1 cellular context compared by ENCODE assay signal in genomic region chr1:208235983-208236761, GRCh38.
TF ChIP-seq lines count a peak whose summit lies in the region.

No MANE protein-coding gene starts in this region.

TF ChIP-seq in HepG2, 621 proteins besides CTCF, POLR2A, EP300 and RAD21 (continued from another document and continues in another):
- TF ChIP-seq ZNF609 (CRISPR knock-in tag; IDR thresholded peaks at IDR 0.05; ENCODE audit: borderline replicate concordance) (peak; percentile 93), POLR2AphosphoS5 (IDR thresholded peaks at IDR 0.05; ENCODE audit: low read depth, low read length) (no peak), ZFX (CRISPR knock-in tag; IDR thresholded peaks at IDR 0.05; ENCODE audit: low read depth) (peak; percentile 44), ZIK1 (CRISPR knock-in tag; IDR thresholded peaks at IDR 0.05; ENCODE audit: borderline replicate concordance, low read depth) (no peak), ZNF510 (CRISPR knock-in tag; IDR thresholded peaks at IDR 0.05; ENCODE audit: low read depth) (no peak), ZNF546 (CRISPR knock-in tag; conservative IDR thresholded peaks at IDR 0.05) (no peak), MEIS1 (CRISPR knock-in tag; IDR thresholded peaks at IDR 0.05; ENCODE audit: borderline replicate concordance) (no peak), ZNF460 (CRISPR knock-in tag; IDR thresholded peaks at IDR 0.05; ENCODE audit: borderline replicate concordance) (no peak), BRD4 (CRISPR knock-in tag; IDR thresholded peaks at IDR 0.05) (no peak), BRF2 (CRISPR knock-in tag; IDR thresholded peaks at IDR 0.05) (no peak), ZSCAN21 (CRISPR knock-in tag; IDR thresholded peaks at IDR 0.05; ENCODE audit: borderline replicate concordance) (no peak), KDM6A (CRISPR knock-in tag; IDR thresholded peaks at IDR 0.05; ENCODE audit: low read depth) (no peak), RFX5 (IDR thresholded peaks at IDR 0.05; ENCODE audit: low read depth, low read length) (no peak), ZNF784 (CRISPR knock-in tag; IDR thresholded peaks at IDR 0.05; ENCODE audit: borderline replicate concordance) (no peak), ESRRA (CRISPR knock-in tag; IDR thresholded peaks at IDR 0.05; ENCODE audit: low read depth) (no peak), YEATS4 (CRISPR knock-in tag; IDR thresholded peaks at IDR 0.05; ENCODE audit: borderline replicate concordance) (no peak), KAT7 (CRISPR knock-in tag; IDR thresholded peaks at IDR 0.05; ENCODE audit: borderline replicate concordance) (no peak), GFI1 (CRISPR knock-in tag; IDR thresholded peaks at IDR 0.05; ENCODE audit: borderline replicate concordance) (peak; percentile 60; the same call in 1 of the 2 replicates), NFYB (CRISPR knock-in tag; IDR thresholded peaks at IDR 0.05) (no peak), SNAI1 (CRISPR knock-in tag; IDR thresholded peaks at IDR 0.05; ENCODE audit: borderline replicate concordance) (no peak), ZNF343 (CRISPR knock-in tag; IDR thresholded peaks at IDR 0.05) (no peak), ZNF251 (CRISPR knock-in tag; IDR thresholded peaks at IDR 0.05) (no peak), DPF2 (CRISPR knock-in tag; IDR thresholded peaks at IDR 0.05; ENCODE audit: borderline replicate concordance, low read depth) (no peak), ZNF549 (CRISPR knock-in tag; IDR thresholded peaks at IDR 0.05) (no peak), FOXM1 (CRISPR knock-in tag; IDR thresholded peaks at IDR 0.05) (no peak), NR2F2 (IDR thresholded peaks at IDR 0.05; ENCODE audit: borderline replicate concordance, low read depth) (peak; percentile 95), ZNF589 (CRISPR knock-in tag; conservative IDR thresholded peaks at IDR 0.05) (no peak), MLXIP (CRISPR knock-in tag; IDR thresholded peaks at IDR 0.05; ENCODE audit: borderline replicate concordance) (no peak), CC2D1A (CRISPR knock-in tag; IDR thresholded peaks at IDR 0.05) (no peak), SRF (IDR thresholded peaks at IDR 0.05; ENCODE audit: low read depth, low read length) (peak; percentile 67; the same call in 1 of the 2 replicates), FOSL1 (CRISPR knock-in tag; IDR thresholded peaks at IDR 0.05; ENCODE audit: borderline replicate concordance) (no peak), PRDM15 (CRISPR knock-in tag; IDR thresholded peaks at IDR 0.05) (peak; percentile 92), ZNF33A (CRISPR knock-in tag; IDR thresholded peaks at IDR 0.05; ENCODE audit: borderline replicate concordance) (no peak), ERF (CRISPR knock-in tag; IDR thresholded peaks at IDR 0.05) (no peak), FIP1L1 (IDR thresholded peaks at IDR 0.05; ENCODE audit: borderline replicate concordance, insufficient read depth, low read depth, low read length) (no peak), SCMH1 (CRISPR knock-in tag; IDR thresholded peaks at IDR 0.05; ENCODE audit: borderline replicate concordance) (no peak), SNRNP70 (IDR thresholded peaks at IDR 0.05; ENCODE audit: low read depth, low read length) (no peak)
- TF ChIP-seq, protein P1, sequence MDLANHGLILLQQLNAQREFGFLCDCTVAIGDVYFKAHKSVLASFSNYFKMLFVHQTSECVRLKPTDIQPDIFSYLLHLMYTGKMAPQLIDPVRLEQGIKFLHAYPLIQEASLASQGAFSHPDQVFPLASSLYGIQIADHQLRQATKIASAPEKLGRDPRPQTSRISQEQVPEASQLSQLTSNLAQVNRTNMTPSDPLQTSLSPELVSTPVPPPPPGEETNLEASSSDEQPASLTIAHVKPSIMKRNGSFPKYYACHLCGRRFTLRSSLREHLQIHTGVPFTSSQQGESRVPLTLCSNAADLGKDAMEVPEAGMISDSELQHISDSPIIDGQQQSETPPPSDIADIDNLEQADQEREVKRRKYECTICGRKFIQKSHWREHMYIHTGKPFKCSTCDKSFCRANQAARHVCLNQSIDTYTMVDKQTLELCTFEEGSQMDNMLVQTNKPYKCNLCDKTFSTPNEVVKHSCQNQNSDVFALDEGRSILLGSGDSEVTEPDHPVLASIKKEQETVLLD (CRISPR knock-in tag; IDR thresholded peaks at IDR 0.05; ENCODE audit: low read depth): no peak
- TF ChIP-seq, protein P2, sequence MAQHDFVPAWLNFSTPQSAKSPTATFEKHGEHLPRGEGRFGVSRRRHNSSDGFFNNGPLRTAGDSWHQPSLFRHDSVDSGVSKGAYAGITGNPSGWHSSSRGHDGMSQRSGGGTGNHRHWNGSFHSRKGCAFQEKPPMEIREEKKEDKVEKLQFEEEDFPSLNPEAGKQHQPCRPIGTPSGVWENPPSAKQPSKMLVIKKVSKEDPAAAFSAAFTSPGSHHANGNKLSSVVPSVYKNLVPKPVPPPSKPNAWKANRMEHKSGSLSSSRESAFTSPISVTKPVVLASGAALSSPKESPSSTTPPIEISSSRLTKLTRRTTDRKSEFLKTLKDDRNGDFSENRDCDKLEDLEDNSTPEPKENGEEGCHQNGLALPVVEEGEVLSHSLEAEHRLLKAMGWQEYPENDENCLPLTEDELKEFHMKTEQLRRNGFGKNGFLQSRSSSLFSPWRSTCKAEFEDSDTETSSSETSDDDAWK (CRISPR knock-in tag; IDR thresholded peaks at IDR 0.05): no peak
- TF ChIP-seq, protein P3, sequence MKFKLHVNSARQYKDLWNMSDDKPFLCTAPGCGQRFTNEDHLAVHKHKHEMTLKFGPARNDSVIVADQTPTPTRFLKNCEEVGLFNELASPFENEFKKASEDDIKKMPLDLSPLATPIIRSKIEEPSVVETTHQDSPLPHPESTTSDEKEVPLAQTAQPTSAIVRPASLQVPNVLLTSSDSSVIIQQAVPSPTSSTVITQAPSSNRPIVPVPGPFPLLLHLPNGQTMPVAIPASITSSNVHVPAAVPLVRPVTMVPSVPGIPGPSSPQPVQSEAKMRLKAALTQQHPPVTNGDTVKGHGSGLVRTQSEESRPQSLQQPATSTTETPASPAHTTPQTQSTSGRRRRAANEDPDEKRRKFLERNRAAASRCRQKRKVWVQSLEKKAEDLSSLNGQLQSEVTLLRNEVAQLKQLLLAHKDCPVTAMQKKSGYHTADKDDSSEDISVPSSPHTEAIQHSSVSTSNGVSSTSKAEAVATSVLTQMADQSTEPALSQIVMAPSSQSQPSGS (CRISPR knock-in tag; IDR thresholded peaks at IDR 0.05): peak; percentile 32
